ENCODE assay signal across 23 cellular contexts in genomic region chr20:3873507-3873906, GRCh38.
"Had no signal": no experiment of that assay in that cellular context is flagged by ENCODE, and none has a peak within 500 bp of the region (broad histone marks: within the 10 kb centered on the region; RNA-seq: fewer than 3 reads in every experiment).

No MANE protein-coding gene starts in this region.

- ATAC-seq: esophagus mucosa; gastrocnemius medialis; left ventricle myocardium superior; lower lobe of right lung; natural killer cell treated with Interleukin-12 subunit alpha and Interleukin-12 subunit beta and Interleukin-15 and Interleukin-18, amount 100 ng/mL, for 72 hours; stimulated activated naive CD8-positive, alpha-beta T cell treated with anti-CD3 and anti-CD28 coated beads, Interleukin-15, amount 100 ng/mL, for 72 hours had no signal

- H3K36me3 ChIP-seq: colonic mucosa, neural progenitor cell had no signal

- H3K9me3 Mint-ChIP-seq: dendritic cell treated with granulocyte-macrophage colony-stimulating factor and Interleukin-4, amounts not matched to agents 40 ng/mL and 50 ng/mL, for 4 days; endodermal cell; natural killer cell treated with Interleukin-12 subunit alpha and Interleukin-12 subunit beta and Interleukin-15 and Interleukin-18, amount 100 ng/mL, for 72 hours; neural progenitor cell; stimulated activated naive CD8-positive, alpha-beta T cell treated with anti-CD3 and anti-CD28 coated beads, Interleukin-15, amount 100 ng/mL, for 72 hours had no signal

- H3K27ac Mint-ChIP-seq: natural killer cell treated with Interleukin-12 subunit alpha and Interleukin-12 subunit beta and Interleukin-15 and Interleukin-18, amount 100 ng/mL, for 72 hours had no signal

- H3K4me1 ChIP-seq: colonic mucosa, lower lobe of right lung, neural progenitor cell, parathyroid adenoma had no signal

- H3K27me3 Mint-ChIP-seq: dendritic cell treated with granulocyte-macrophage colony-stimulating factor and Interleukin-4, amounts not matched to agents 40 ng/mL and 50 ng/mL, for 4 days; natural killer cell treated with Interleukin-12 subunit alpha and Interleukin-12 subunit beta and Interleukin-15 and Interleukin-18, amount 100 ng/mL, for 72 hours; progenitor cell of endocrine pancreas; stimulated activated naive CD8-positive, alpha-beta T cell treated with anti-CD3 and anti-CD28 coated beads, Interleukin-15, amount 100 ng/mL, for 72 hours had no signal

- H3K9me3 ChIP-seq: colonic mucosa, gastrocnemius medialis, lower lobe of right lung, sigmoid colon, suprapubic skin, transverse colon, vagina had no signal

- DNase-seq: colonic mucosa; effector CD8-positive, alpha-beta T cell; endodermal cell; foreskin fibroblast; gastrocnemius medialis; head of caudate nucleus; left ventricle myocardium superior; lower lobe of right lung; sigmoid colon; stimulated activated CD4-positive, alpha-beta T cell treated with anti-CD3 and anti-CD28 coated beads, Interleukin-2, amount 100 ng/mL, for 24 hours; stimulated activated CD4-positive, alpha-beta T cell treated with anti-CD3 and anti-CD28 coated beads, Interleukin-4, amount 100 ng/mL, for 24 hours; stimulated activated naive CD4-positive, alpha-beta T cell; stimulated activated naive CD8-positive, alpha-beta T cell treated with anti-CD3 and anti-CD28 coated beads, Interleukin-15, amount 100 ng/mL, for 72 hours; transverse colon had no signal

- H3K27ac ChIP-seq: colonic mucosa, epithelial cell of prostate, gastrocnemius medialis, lower lobe of right lung, neural progenitor cell, parathyroid adenoma, sigmoid colon, suprapubic skin, transverse colon had no signal

- H3K4me3 ChIP-seq: colonic mucosa, gastrocnemius medialis, lower lobe of right lung, neural progenitor cell, sigmoid colon, suprapubic skin, transverse colon, vagina had no signal

- H3K4me3 Mint-ChIP-seq: dendritic cell treated with granulocyte-macrophage colony-stimulating factor and Interleukin-4, amounts not matched to agents 40 ng/mL and 50 ng/mL, for 4 days; endodermal cell; natural killer cell treated with Interleukin-12 subunit alpha and Interleukin-12 subunit beta and Interleukin-15 and Interleukin-18, amount 100 ng/mL, for 72 hours; stimulated activated naive CD8-positive, alpha-beta T cell treated with anti-CD3 and anti-CD28 coated beads, Interleukin-15, amount 100 ng/mL, for 72 hours had no signal

- H3K27me3 ChIP-seq: colonic mucosa, gastrocnemius medialis, neural progenitor cell, sigmoid colon, suprapubic skin, transverse colon, vagina had no signal
